ENCODE assay signal across 8 cellular contexts in the genomic region with DNA sequence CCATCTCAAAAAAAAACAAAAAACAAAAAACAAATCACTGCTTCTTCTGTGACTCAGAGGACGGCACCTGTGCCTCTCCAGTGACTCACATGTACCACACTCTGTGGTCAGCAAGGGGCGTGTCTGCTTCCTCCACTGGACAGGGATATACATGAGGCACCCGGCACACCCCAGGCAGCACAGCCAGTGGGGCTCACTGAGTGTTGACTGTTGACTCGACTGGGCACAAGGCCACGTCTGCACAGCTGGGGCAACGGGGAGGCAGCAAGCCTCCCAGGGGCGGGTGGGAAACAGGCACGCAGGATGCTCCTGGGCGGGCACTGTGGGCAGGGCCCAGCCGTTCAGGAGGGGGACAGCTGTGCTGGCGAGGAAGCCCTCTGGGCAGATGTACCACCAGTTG.
DNase-seq lines count a peak whose midpoint lies in the region; ATAC-seq and TF ChIP-seq lines count a peak whose summit lies in the region.

No MANE protein-coding gene starts in this region.

- H3K4me3 ChIP-seq in kidney epithelial cell (ENCODE audit: low read depth, low read length): no peak overlapping the region

- no peaks in the 10 kb centered on the region for H3K27me3 ChIP-seq in kidney epithelial cell (ENCODE audit: control insufficient read depth, insufficient read depth, low read length)

- in situ Hi-C loops in ACHN (cut with HindIII; ENCODE audit: low pct_ligation_motif_present, low pct_unique_long_range_greater_than_20kb, low sequenced_read_pairs): no loop called here

- peak; percentile 75 to 92 for ATAC-seq in activated naive CD4-positive, alpha-beta T cell treated with anti-CD3 and anti-CD28 coated beads, Interleukin-2, amount 50 U/mL, for 72 hours

- H3K36me3 Mint-ChIP-seq in activated naive CD4-positive, alpha-beta T cell treated with anti-CD3 and anti-CD28 coated beads, Interleukin-2, amount 50 U/mL, for 72 hours: peaks cover 5 to 15% of the 10 kb centered on the region in 2 donors

- no peak for TF ChIP-seq CTCF in kidney epithelial cell (IDR thresholded peaks at IDR 0.05; ENCODE audit: insufficient read depth, low read length, poor library complexity, severe bottlenecking)

- DNase-seq in ACHN (peak; percentile 99), HS-5 (ENCODE audit: low read depth) (peak; percentile 95), kidney epithelial cell (ENCODE audit: low read depth) (peak; percentile 97), Ammon's horn (ENCODE audit: low spot score) (no peak), cerebellar nuclear complex (lab: John Stamatoyannopoulos, UW) (no peak), T-helper 9 cell (no peak), middle frontal gyrus (ENCODE audit: extremely low spot score, low spot score) (no peak)
- no peak for DNase-seq in activated naive CD4-positive, alpha-beta T cell treated with anti-CD3 and anti-CD28 coated beads, Interleukin-2, amount 50 U/mL, for 72 hours (ENCODE audit: low spot score in 2 of 2)

- H3K9me3 Mint-ChIP-seq in activated naive CD4-positive, alpha-beta T cell treated with anti-CD3 and anti-CD28 coated beads, Interleukin-2, amount 50 U/mL, for 72 hours: peaks cover under 1 to 1% of the 10 kb centered on the region in 2 donors

- peak overlapping the region in 1 of 2 donors; percentile 68 for H3K27ac Mint-ChIP-seq in activated naive CD4-positive, alpha-beta T cell treated with anti-CD3 and anti-CD28 coated beads, Interleukin-2, amount 50 U/mL, for 72 hours

- H3K36me3 ChIP-seq in kidney epithelial cell (ENCODE audit: control insufficient read depth, insufficient read depth, low read length): peaks cover 11% of the 10 kb centered on the region

Comparison
In these comparisons a context has a peak if more than half of its experiments do, and no peak if none do; other contexts are left out.
1. DNase-seq: peak in ACHN (single experiment), HS-5 (single experiment) and kidney epithelial cell (single experiment); none in activated naive CD4-positive, alpha-beta T cell treated with anti-CD3 and anti-CD28 coated beads, Interleukin-2, amount 50 U/mL, for 72 hours (0 of 2), Ammon's horn (single experiment), cerebellar nuclear complex (0 of 2), T-helper 9 cell (single experiment) and middle frontal gyrus (single experiment).